8 cellular contexts compared by ENCODE assay signal in the genomic region with DNA sequence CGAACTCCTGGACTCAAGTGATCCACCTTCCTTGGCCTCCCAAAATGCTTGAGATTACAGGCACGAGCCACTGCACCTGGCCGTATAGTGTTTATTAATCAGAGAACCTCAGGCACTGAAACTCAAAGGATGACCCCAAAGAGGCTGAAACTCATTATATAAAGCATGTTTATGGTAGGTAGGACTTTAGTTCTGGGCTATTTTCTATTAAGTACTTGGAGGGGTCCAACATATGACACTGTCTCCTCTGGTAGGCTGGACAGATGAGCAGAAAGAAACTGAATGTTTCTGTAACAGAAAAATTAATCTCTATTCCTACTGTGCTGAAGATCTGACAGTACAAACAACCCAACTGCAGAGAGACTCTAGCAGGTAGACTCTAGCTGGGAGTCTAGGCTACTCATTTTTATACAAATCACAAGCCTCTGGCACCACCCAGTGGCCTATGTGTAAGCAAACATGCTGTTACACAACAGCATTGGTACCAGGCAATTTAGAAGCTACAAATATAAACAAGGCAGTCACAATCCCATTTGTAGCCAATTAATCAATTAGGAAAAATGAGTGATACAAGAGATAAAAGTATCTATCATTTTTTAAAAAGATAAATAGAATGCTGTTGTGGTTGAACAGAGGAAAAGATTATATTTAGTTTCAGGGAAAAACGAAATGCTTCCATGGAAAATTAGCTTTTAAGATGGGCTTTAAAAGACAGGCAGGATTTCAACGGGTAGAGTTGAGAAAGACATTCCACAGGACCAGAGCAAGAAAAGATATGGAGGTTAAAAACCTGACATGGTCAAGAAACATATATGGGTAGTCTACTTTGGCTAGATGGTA. TPM values are rescaled to one million over a fixed set of nuclear protein-coding genes. Genes with fewer than 3 reads are reported as not detected.
A peak's percentile ranks its signal among the peaks of the same experiment; 100 is the strongest.
DNase-seq lines count a peak whose midpoint lies in the region; ATAC-seq, FAIRE-seq and TF ChIP-seq lines count a peak whose summit lies in the region.

No MANE protein-coding gene starts in this region.

- peaks cover 33% of the 10 kb centered on the region for H3K79me2 ChIP-seq in endothelial cell of umbilical vein (ENCODE audit: control insufficient read depth, insufficient read depth, low read length)

- peaks cover 5% of the 10 kb centered on the region for H3K4me1 ChIP-seq in endothelial cell of umbilical vein (ENCODE audit: control insufficient read depth, extremely low read depth, insufficient read depth, low read length)
- H3K4me1 ChIP-seq in mucosa of descending colon (ENCODE audit: low read depth) = no peaks in the 10 kb centered on the region
- peaks cover 10 to 50% (median 33%) of the 10 kb centered on the region in 4 donors for H3K4me1 ChIP-seq in stomach

- peak; percentile 9 to 24 for DNase-seq in activated CD8-positive, alpha-beta memory T cell treated with anti-CD3 and anti-CD28 coated beads for 1 hour (ENCODE audit: extremely low read depth in 1 of 2, low read depth in 1 of 2)
- DNase-seq in activated CD8-positive, alpha-beta memory T cell treated with anti-CD3 and anti-CD28 coated beads for 24 hours = no peak
- DNase-seq in NCI-H774 (lab: John Stamatoyannopoulos, UW) (peak; percentile 35), endothelial cell of umbilical vein (ENCODE audit: low read depth, low spot score) (peak; percentile 57), mucosa of descending colon (peak in 2 of 3 donors; percentile 33 to 75), stomach (peak; percentile 69)
- DNase-seq in activated CD8-positive, alpha-beta T cell treated with anti-CD3 and anti-CD28 coated beads, Interleukin-2, amount 10 ng/mL, durations not matched to agents 7 days and 5 days = peak; percentile 72

- H3K27ac Mint-ChIP-seq in activated CD8-positive, alpha-beta T cell treated with anti-CD3 and anti-CD28 coated beads, Interleukin-2, amount 10 ng/mL, durations not matched to agents 7 days and 5 days = no peak overlapping the region

- peak; percentile 83 for ATAC-seq in HG03460 (IDR thresholded peaks at IDR 0.05; ENCODE audit: unreplicated experiment)
- ATAC-seq in activated CD8-positive, alpha-beta T cell treated with anti-CD3 and anti-CD28 coated beads, Interleukin-2, amount 10 ng/mL, durations not matched to agents 7 days and 5 days = peak; percentile 89
- peak; percentile 96 for ATAC-seq in mucosa of descending colon

- POLR2A ChIA-PET in activated CD8-positive, alpha-beta T cell treated with anti-CD3 and anti-CD28 coated beads, Interleukin-2, amount 10 ng/mL, durations not matched to agents 7 days and 5 days (lab: Charles Lee) = interaction anchor here (1.0 to 1.3 kb wide), 3 partner anchors 10 to 39 kb away, joined by 3 to 5 read pairs (median 4); a partner anchor contains a TSS
- POLR2A ChIA-PET in endothelial cell of umbilical vein (lab: Charles Lee) = interaction anchor here (1.1 to 1.3 kb wide), 2 partner anchors 9 to 59 kb away, joined by 6 read pairs; no protein-coding TSS in a partner anchor

- BruUV-seq in endothelial cell of umbilical vein (replicated peaks; lab: Mats Ljungman, UMichigan) = no TSS peak

- no peaks in the 10 kb centered on the region for H3K27me3 Mint-ChIP-seq in activated CD8-positive, alpha-beta T cell treated with anti-CD3 and anti-CD28 coated beads, Interleukin-2, amount 10 ng/mL, durations not matched to agents 7 days and 5 days (ENCODE audit: low read depth)

- H3K9me3 Mint-ChIP-seq in activated CD8-positive, alpha-beta T cell treated with anti-CD3 and anti-CD28 coated beads, Interleukin-2, amount 10 ng/mL, durations not matched to agents 7 days and 5 days (ENCODE audit: insufficient read depth) = no peaks in the 10 kb centered on the region

- TF ChIP-seq POLR2A in endothelial cell of umbilical vein (IDR thresholded peaks at IDR 0.05; ENCODE audit: low read depth, low read length) = no peak
- TF ChIP-seq POLR2A in stomach (IDR thresholded peaks at IDR 0.05) = no peak

- WGBS in stomach, 5 donors = 63 to 80% (median 68%) methylated on average over 5 of the region's 5 CpGs

- peaks cover 2% of the 10 kb centered on the region for H4K20me1 ChIP-seq in endothelial cell of umbilical vein (replicated peaks; ENCODE audit: control insufficient read depth, extremely low read depth, insufficient read depth, low read length)

- CTCF ChIA-PET in activated CD8-positive, alpha-beta T cell treated with anti-CD3 and anti-CD28 coated beads, Interleukin-2, amount 10 ng/mL, durations not matched to agents 7 days and 5 days (lab: Charles Lee) = interaction anchor here (0.6 to 5.9 kb wide), 61 partner anchors 10 to 221 kb away, joined by 3 to 91 read pairs (median 5); a partner anchor contains a TSS
- CTCF ChIA-PET in endothelial cell of umbilical vein (lab: Charles Lee) = interaction anchor here (0.6 to 4.6 kb wide), 66 partner anchors 9 to 453 kb away, joined by 3 to 205 read pairs (median 5); a partner anchor contains a TSS

- H3K4me1 Mint-ChIP-seq in activated CD8-positive, alpha-beta T cell treated with anti-CD3 and anti-CD28 coated beads, Interleukin-2, amount 10 ng/mL, durations not matched to agents 7 days and 5 days (ENCODE audit: low read depth) = peaks cover 2% of the 10 kb centered on the region

- H3K9me3 ChIP-seq in endothelial cell of umbilical vein (replicated peaks; ENCODE audit: control insufficient read depth, insufficient read depth, low read length) (no peaks in the 10 kb centered on the region), mucosa of descending colon (no peaks in the 10 kb centered on the region), stomach (no peaks in the 10 kb centered on the region)

- no peak overlapping the region for H3K4me2 ChIP-seq in endothelial cell of umbilical vein (ENCODE audit: insufficient read depth, low read length)

- no peaks in the 10 kb centered on the region for H3K9me1 ChIP-seq in endothelial cell of umbilical vein (replicated peaks; ENCODE audit: control insufficient read depth, extremely low read depth, insufficient read depth, low read length)

- peaks cover 7% of the 10 kb centered on the region for H3K36me3 Mint-ChIP-seq in activated CD8-positive, alpha-beta T cell treated with anti-CD3 and anti-CD28 coated beads, Interleukin-2, amount 10 ng/mL, durations not matched to agents 7 days and 5 days (ENCODE audit: low read depth)

- H3K4me3 ChIP-seq in endothelial cell of umbilical vein (replicated peaks in 1 of 3; ENCODE audit: insufficient read depth in 1 of 3, low read depth in 1 of 3, low read length in 3 of 3) (no peak overlapping the region), mucosa of descending colon (no peak overlapping the region), stomach (no peak overlapping the region)

- H3K27ac ChIP-seq in endothelial cell of umbilical vein (ENCODE audit: insufficient read depth, low read depth, low read length) = no peak overlapping the region
- peak overlapping the region in 2 of 5 donors; percentile 32 to 62 for H3K27ac ChIP-seq in stomach

- FAIRE-seq in endothelial cell of umbilical vein (lab: Jason Lieb, UNC) = no peak

- H3K27me3 ChIP-seq in endothelial cell of umbilical vein (ENCODE audit: control insufficient read depth in 2 of 2, insufficient read depth in 2 of 2, low read length in 2 of 2) (no peaks in the 10 kb centered on the region), stomach (no peaks in the 10 kb centered on the region)

- no peak for TF ChIP-seq EP300 in stomach (IDR thresholded peaks at IDR 0.05)

- peak; percentile 49 to 64 for TF ChIP-seq CTCF in endothelial cell of umbilical vein (IDR thresholded peaks at IDR 0.05; ENCODE audit: extremely low read depth in 1 of 2, insufficient read depth in 1 of 2, low read depth in 1 of 2, low read length in 2 of 2)
- no peak for TF ChIP-seq CTCF in mucosa of descending colon (IDR thresholded peaks at IDR 0.05)
- TF ChIP-seq CTCF in stomach (IDR thresholded peaks at IDR 0.05) = peak in 5 of 7 experiments; percentile 47 to 73 (median 59)

- H3K9ac ChIP-seq in endothelial cell of umbilical vein (replicated peaks; ENCODE audit: extremely low read depth, insufficient read depth, low read length) = no peak overlapping the region

- H3K4me3 Mint-ChIP-seq in activated CD8-positive, alpha-beta T cell treated with anti-CD3 and anti-CD28 coated beads, Interleukin-2, amount 10 ng/mL, durations not matched to agents 7 days and 5 days = no peak overlapping the region

- no peak overlapping the region for H2AFZ ChIP-seq in endothelial cell of umbilical vein (ENCODE audit: low read depth, low read length)

- intact Hi-C loops in endothelial cell of umbilical vein (cut with micrococcal nuclease) = loop anchor here (1.0 kb wide), 2 partner anchors 59 to 151 kb away; no protein-coding TSS in a partner anchor
- intact Hi-C loops in mucosa of descending colon (cut with DNase I, micrococcal nuclease) = no loop called here
- intact Hi-C loops in stomach (cut with DNase I; ENCODE audit: low total_unique reads) = loop anchor here (5.0 kb wide), 1 partner anchor 60 kb away; a partner anchor contains a TSS

- H3K36me3 ChIP-seq in endothelial cell of umbilical vein (ENCODE audit: control insufficient read depth in 2 of 2, extremely low read depth in 1 of 2, insufficient read depth in 2 of 2, low read length in 2 of 2) = peaks cover 0 to 2% of the 10 kb centered on the region in 2 experiments
- no peaks in the 10 kb centered on the region for H3K36me3 ChIP-seq in mucosa of descending colon (ENCODE audit: low read depth)
- H3K36me3 ChIP-seq in stomach = peaks cover 0 to 19% (median 14%) of the 10 kb centered on the region in 4 donors

- dilution Hi-C loops in endothelial cell of umbilical vein (cut with MboI; ENCODE audit: extremely low pct_ligation_motif_present, low sequenced_read_pairs) = no loop called here

RNA-seq across cellular contexts. Expression of a gene that starts 10.4 kb away (rescaled TPM):
- total RNA-seq in activated CD8-positive, alpha-beta T cell treated with anti-CD3 and anti-CD28 coated beads, Interleukin-2, amount 10 ng/mL, durations not matched to agents 7 days and 5 days = 10 to 100 TPM; 81.9 to 85.9 TPM
- total RNA-seq in endothelial cell of umbilical vein (99.9 and 106 TPM in 2 replicates), mucosa of descending colon (100 to 1,000 TPM in 2 of 3 donors, 10 to 100 TPM in 1; 96.7 to 146 (median 123) TPM), stomach (100 to 1,000 TPM in 3 of 5 donors, 10 to 100 TPM in 2; 85.8 to 267 (median 148) TPM)
- polyA plus RNA-seq in endothelial cell of umbilical vein (85.5 and 87.9 TPM in 2 replicates), stomach (10 to 100 TPM; 39.4 to 45.1 (median 40.7) TPM)
- 45.8 and 60.2 TPM in 2 replicates for polyA plus RNA-seq in endothelial cell of umbilical vein (2011; cell fraction: cytosol; rRNA removed)
- polyA plus RNA-seq in endothelial cell of umbilical vein (2011; cell fraction: nucleus; rRNA removed) = 605 and 638 TPM in 2 replicates
- polyA plus RNA-seq in endothelial cell of umbilical vein (2012) = 69.0 and 79.4 TPM in 2 replicates
- 148 TPM in 2 replicates for polyA minus RNA-seq in endothelial cell of umbilical vein
- 31.6 TPM for polyA minus RNA-seq in endothelial cell of umbilical vein (2011; cell fraction: cytosol; rRNA and poly(A)+ RNA removed)
- 153 and 193 TPM in 2 replicates for polyA minus RNA-seq in endothelial cell of umbilical vein (2011; cell fraction: nucleus; rRNA and poly(A)+ RNA removed)

RNA-seq across cellular contexts. Expression of a gene that starts 33.0 kb away (rescaled TPM):
- 10 to 100 TPM; 42.3 to 42.7 TPM for total RNA-seq in activated CD8-positive, alpha-beta T cell treated with anti-CD3 and anti-CD28 coated beads, Interleukin-2, amount 10 ng/mL, durations not matched to agents 7 days and 5 days
- total RNA-seq in endothelial cell of umbilical vein (31.5 and 38.4 TPM in 2 replicates), mucosa of descending colon (10 to 100 TPM; 53.7 to 82.0 (median 76.3) TPM), stomach (100 to 1,000 TPM in 1 of 5 donors, 10 to 100 TPM in 3, 1 to 10 TPM in 1; 9.3 to 117 (median 56.0) TPM)
- polyA plus RNA-seq in endothelial cell of umbilical vein (22.8 and 24.4 TPM in 2 replicates), stomach (10 to 100 TPM; 15.7 to 29.3 (median 25.4) TPM)
- 27.9 and 29.6 TPM in 2 replicates for polyA plus RNA-seq in endothelial cell of umbilical vein (2011; cell fraction: cytosol; rRNA removed)
- polyA plus RNA-seq in endothelial cell of umbilical vein (2011; cell fraction: nucleus; rRNA removed) = 27.6 and 29.2 TPM in 2 replicates
- 22.4 and 30.5 TPM in 2 replicates for polyA plus RNA-seq in endothelial cell of umbilical vein (2012)
- 28.2 and 28.9 TPM in 2 replicates for polyA minus RNA-seq in endothelial cell of umbilical vein
- polyA minus RNA-seq in endothelial cell of umbilical vein (2011; cell fraction: cytosol; rRNA and poly(A)+ RNA removed) = 20.5 TPM
- 17.1 and 34.0 TPM in 2 replicates for polyA minus RNA-seq in endothelial cell of umbilical vein (2011; cell fraction: nucleus; rRNA and poly(A)+ RNA removed)

RNA-seq across cellular contexts. Expression of a gene that starts 46.7 kb away (rescaled TPM):
- total RNA-seq in activated CD8-positive, alpha-beta T cell treated with anti-CD3 and anti-CD28 coated beads, Interleukin-2, amount 10 ng/mL, durations not matched to agents 7 days and 5 days = 10 to 100 TPM; 27.3 to 35.2 TPM
- total RNA-seq in endothelial cell of umbilical vein = 250 and 270 TPM in 2 replicates
- 304 and 336 TPM in 2 replicates for polyA plus RNA-seq in endothelial cell of umbilical vein
- polyA plus RNA-seq in endothelial cell of umbilical vein (2011; cell fraction: cytosol; rRNA removed) = 558 and 641 TPM in 2 replicates
- polyA plus RNA-seq in endothelial cell of umbilical vein (2011; cell fraction: nucleus; rRNA removed) = 219 and 231 TPM in 2 replicates
- polyA plus RNA-seq in endothelial cell of umbilical vein (2012) = 244 and 310 TPM in 2 replicates
- polyA minus RNA-seq in endothelial cell of umbilical vein = 252 and 361 TPM in 2 replicates
- 30.9 TPM for polyA minus RNA-seq in endothelial cell of umbilical vein (2011; cell fraction: cytosol; rRNA and poly(A)+ RNA removed)
- 35.7 and 58.7 TPM in 2 replicates for polyA minus RNA-seq in endothelial cell of umbilical vein (2011; cell fraction: nucleus; rRNA and poly(A)+ RNA removed)
- total RNA-seq in mucosa of descending colon = 100 to 1,000 TPM in 1 of 3 donors, 10 to 100 TPM in 2; 31.6 to 125 (median 36.6) TPM
- total RNA-seq in stomach = 10 to 100 TPM; 26.3 to 75.4 (median 34.8) TPM
- polyA plus RNA-seq in stomach = 100 to 1,000 TPM in 2 of 3 donors, 10 to 100 TPM in 1; 69.4 to 127 (median 107) TPM

Comparison
In these comparisons a context has a peak if more than half of its experiments do, and no peak if none do; other contexts are left out.
1. intact Hi-C loops: an anchor here in endothelial cell of umbilical vein (1.0 kb wide) and stomach (5.0 kb wide); none called in mucosa of descending colon.